Comparison of ENCODE assay signal across 17 cellular contexts in the genomic region with DNA sequence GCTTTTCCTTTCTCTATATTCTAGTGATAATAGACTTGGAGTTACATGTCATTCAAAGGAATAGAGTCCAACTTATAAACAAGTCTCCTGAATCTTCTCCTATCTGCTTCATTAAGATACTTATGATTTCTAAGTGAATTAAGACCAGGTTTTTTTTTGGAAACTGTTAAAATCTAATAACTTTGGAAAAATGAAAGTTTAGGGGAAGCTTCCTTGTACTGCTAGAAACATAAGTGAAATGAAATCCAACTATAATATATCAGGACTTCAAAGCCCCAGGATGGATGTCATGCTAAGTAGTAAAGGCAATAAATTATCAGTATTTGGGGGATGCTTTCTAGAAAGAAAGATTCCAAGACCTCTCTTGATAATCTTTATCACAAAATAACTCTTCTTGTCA. TPM values are rescaled to one million over a fixed set of nuclear protein-coding genes. Genes with fewer than 3 reads are reported as not detected.
A peak's percentile ranks its signal among the peaks of the same experiment; 100 is the strongest.
DNase-seq lines count a peak whose midpoint lies in the region; ATAC-seq and TF ChIP-seq lines count a peak whose summit lies in the region.
"Had no signal": no experiment of that assay in that cellular context is flagged by ENCODE, and none has a peak within 500 bp of the region (broad histone marks: within the 10 kb centered on the region; RNA-seq: fewer than 3 reads in every experiment).

No MANE protein-coding gene starts in this region.

- ATAC-seq in thoracic aorta (ENCODE audit: insufficient number of reproducible peaks, low FRiP score, low read depth) (no peak), body of pancreas (no peak)
- ATAC-seq: CD8-positive, alpha-beta T cell; HepG2 had no signal

- H3K36me3 ChIP-seq in thoracic aorta: no peaks in the 10 kb centered on the region
- no peaks in the 10 kb centered on the region for H3K36me3 ChIP-seq in body of pancreas (replicated peaks in 1 of 2; ENCODE audit: insufficient read depth in 1 of 2, low read depth in 2 of 2)
- H3K36me3 ChIP-seq: BLaER1 treated with 17β-estradiol and CSF1 and Interleukin-3, amounts not matched to agents 10 nM and 100 nM had no signal

- H3K27me3 ChIP-seq in thoracic aorta (replicated peaks; ENCODE audit: insufficient read depth): no peaks in the 10 kb centered on the region
- no peaks in the 10 kb centered on the region for H3K27me3 ChIP-seq in body of pancreas
- H3K27me3 ChIP-seq: BLaER1 treated with 17β-estradiol and CSF1 and Interleukin-3, amounts not matched to agents 10 nM and 100 nM had no signal

- no peak for TF ChIP-seq CTCF in thoracic aorta (IDR thresholded peaks at IDR 0.05)
- TF ChIP-seq CTCF in body of pancreas (IDR thresholded peaks at IDR 0.05): no peak

- H3K4me1 ChIP-seq in thoracic aorta (ENCODE audit: control insufficient read depth in 1 of 2, low read depth in 2 of 2): peaks cover 9 to 10% of the 10 kb centered on the region in 2 donors
- H3K4me1 ChIP-seq in body of pancreas: no peaks in the 10 kb centered on the region
- H3K4me1 ChIP-seq: BLaER1 treated with 17β-estradiol and CSF1 and Interleukin-3, amounts not matched to agents 10 nM and 100 nM had no signal

- intact Hi-C loops in body of pancreas (cut with DNase I): no loop called here

- no peak for TF ChIP-seq POLR2A in body of pancreas (IDR thresholded peaks at IDR 0.05)

- DNase-seq in caudate nucleus (lab: John Stamatoyannopoulos, UW) (no peak), globus pallidus (ENCODE audit: low spot score) (peak; percentile 34), pons (ENCODE audit: low spot score) (peak; percentile 53), thoracic aorta (ENCODE audit: low spot score) (no peak), body of pancreas (no peak), NCI-H2029 (lab: John Stamatoyannopoulos, UW) (no peak)
- no peak for DNase-seq in activated CD4-positive, alpha-beta T cell treated with anti-CD3 and anti-CD28 coated beads for 1 hour
- DNase-seq: Calu3; CD8-positive, alpha-beta T cell; DMS79 treated with DMSO at 0.1 percent for 48 hours; GF-D8; H9 had no signal

- H3K9me3 ChIP-seq in thoracic aorta (no peaks in the 10 kb centered on the region), body of pancreas (no peaks in the 10 kb centered on the region)
- H3K9me3 ChIP-seq: BLaER1 treated with 17β-estradiol and CSF1 and Interleukin-3, amounts not matched to agents 10 nM and 100 nM had no signal

- H3K4me3 ChIP-seq in thoracic aorta (peak overlapping the region; percentile 51), body of pancreas (no peak overlapping the region)
- H3K4me3 ChIP-seq: BLaER1 treated with 17β-estradiol and CSF1 and Interleukin-3, amounts not matched to agents 10 nM and 100 nM had no signal

- H3K27ac ChIP-seq in caudate nucleus (ENCODE audit: low read depth, low read length) (peak overlapping the region; percentile 38), thoracic aorta (peak overlapping the region in 1 of 2 donors; percentile 27), body of pancreas (no peak overlapping the region)
- H3K27ac ChIP-seq: BLaER1 treated with 17β-estradiol and CSF1 and Interleukin-3, amounts not matched to agents 10 nM and 100 nM had no signal

RNA-seq across cellular contexts. Expression of a gene that starts 24.8 kb away (rescaled TPM):
- total RNA-seq in thoracic aorta (10 to 100 TPM; 12.4 to 27.6 TPM), body of pancreas (1 to 10 TPM; 1.0 to 1.6 TPM)
- total RNA-seq: A172; B cell; Calu3; CD8-positive, alpha-beta T cell; H1; H9; HepG2 had no signal

Comparison
In these comparisons a context has a peak if more than half of its experiments do, and no peak if none do; other contexts are left out.
1. DNase-seq: peak in globus pallidus (single experiment) and pons (single experiment); none in caudate nucleus (0 of 61), thoracic aorta (single experiment), body of pancreas (0 of 4), NCI-H2029 (single experiment) and activated CD4-positive, alpha-beta T cell treated with anti-CD3 and anti-CD28 coated beads for 1 hour (single experiment).
2. RNA of a gene that starts 24.8 kb away (total RNA-seq): 12.4 to 27.6 TPM in thoracic aorta; 1.0 to 1.6 TPM in body of pancreas; every median in the first group is over 4 times any median in the second.